In genomic region chr11:67239795-67240574, GRCh38 we compare ENCODE assay signal across 8 cellular contexts. TPM values are rescaled to one million over a fixed set of nuclear protein-coding genes. Genes with fewer than 3 reads are reported as not detected.
DNase-seq lines count a peak whose midpoint lies in the region; TF ChIP-seq lines count a peak whose summit lies in the region.

No MANE protein-coding gene starts in this region.

- TF ChIP-seq CTCF in GM20000 (IDR thresholded peaks at IDR 0.05; ENCODE audit: extremely low read depth, missing control alignments): no peak

- peak; percentile 94 for DNase-seq in COLO668 (lab: John Stamatoyannopoulos, UW; ENCODE audit: unreplicated experiment)
- DNase-seq in GM20000 (ENCODE audit: low spot score): peak; percentile 92
- DNase-seq in HT-29 (ENCODE audit: low spot score): peak; percentile 98
- DNase-seq in NK-92 treated with Interleukin-12 subunit alpha and Interleukin-12 subunit beta, amount 100 ng/mL, for 24 hours (lab: John Stamatoyannopoulos, UW): peak; percentile 97
- DNase-seq in activated CD8-positive, alpha-beta memory T cell treated with anti-CD3 and anti-CD28 coated beads for 4 hours (ENCODE audit: low read depth in 2 of 2): peak; percentile 86 to 93
- peak; percentile 93 to 96 (median 96) for DNase-seq in effector memory CD4-positive, alpha-beta T cell
- peak; percentile 98 for DNase-seq in medulla oblongata (ENCODE audit: extremely low spot score)
- DNase-seq in stimulated activated CD4-positive, alpha-beta T cell treated with anti-CD3 and anti-CD28 coated beads, TNF-alpha, amount 100 ng/mL, for 48 hours (ENCODE audit: low read depth in 3 of 3): peak; percentile 86 to 96 (median 95)

- no peaks in the 10 kb centered on the region for H3K9me3 ChIP-seq in effector memory CD4-positive, alpha-beta T cell (ENCODE audit: control insufficient read depth, low read length)

- H3K4me1 ChIP-seq in effector memory CD4-positive, alpha-beta T cell (ENCODE audit: control insufficient read depth, insufficient read depth, low read length, poor library complexity, severe bottlenecking): peaks cover 19% of the 10 kb centered on the region

- H3K27me3 ChIP-seq in effector memory CD4-positive, alpha-beta T cell (replicated peaks; ENCODE audit: control insufficient read depth, insufficient read depth, low read length, poor library complexity, severe bottlenecking): no peaks in the 10 kb centered on the region

- H3K4me3 ChIP-seq in effector memory CD4-positive, alpha-beta T cell (ENCODE audit: insufficient read depth, low read depth, low read length, poor library complexity, severe bottlenecking): peak overlapping the region; percentile 97

- H3K27ac ChIP-seq in effector memory CD4-positive, alpha-beta T cell (ENCODE audit: insufficient read depth, low read length, poor library complexity, severe bottlenecking): peak overlapping the region; percentile 99

- H3K36me3 ChIP-seq in effector memory CD4-positive, alpha-beta T cell (ENCODE audit: control insufficient read depth, insufficient read depth, low read length): peaks cover 24% of the 10 kb centered on the region

RNA-seq across cellular contexts. Expression of gene GRK2, which starts 26.3 kb away (rescaled TPM):
- 270 and 294 TPM in 2 replicates for total RNA-seq in HT-29 (2014; rRNA removed; shearing (Covaris generic))

RNA-seq across cellular contexts. Expression of gene ANKRD13D, which starts 49.1 kb away (rescaled TPM):
- total RNA-seq in HT-29 (2014; rRNA removed; shearing (Covaris generic)): 100 and 107 TPM in 2 replicates

Comparison
In these comparisons a context has a peak if more than half of its experiments do, and no peak if none do; other contexts are left out.
1. Peak in every context shown above with its lines: DNase-seq, H3K4me3 ChIP-seq and H3K27ac ChIP-seq.